ENCODE assay signal across 1 cellular context in genomic region chr5:73496984-73497457, GRCh38.
TF ChIP-seq lines count a peak whose summit lies in the region.

No MANE protein-coding gene starts in this region.

TF ChIP-seq in HepG2, 621 proteins besides CTCF, POLR2A, EP300 and RAD21 (continued from another document and continues in another):
- TF ChIP-seq ZBTB33 (CRISPR knock-in tag; IDR thresholded peaks at IDR 0.05), result no peak
- TF ChIP-seq ZFP41 (CRISPR knock-in tag; IDR thresholded peaks at IDR 0.05; ENCODE audit: borderline replicate concordance), result no peak
- no peak for TF ChIP-seq MYC (CRISPR knock-in tag; IDR thresholded peaks at IDR 0.05; ENCODE audit: borderline replicate concordance)
- TF ChIP-seq BHLHE40 (IDR thresholded peaks at IDR 0.05; ENCODE audit: low read length), result peak; percentile 45; the same call in 1 of the 2 replicates
- TF ChIP-seq ZNF362 (CRISPR knock-in tag; IDR thresholded peaks at IDR 0.05; ENCODE audit: borderline replicate concordance), result peak; percentile 82; the same call in 1 of the 2 replicates
- 0 out of 2 replicates have a peak, but pooled peaks have one; percentile 22 for TF ChIP-seq ISL2 (CRISPR knock-in tag; IDR thresholded peaks at IDR 0.05)
- peak; percentile 61 for TF ChIP-seq GATAD2A (CRISPR knock-in tag; IDR thresholded peaks at IDR 0.05)
- no peak for TF ChIP-seq KAT7 (CRISPR knock-in tag; IDR thresholded peaks at IDR 0.05; ENCODE audit: borderline replicate concordance)
- TF ChIP-seq SIX1 (CRISPR knock-in tag; IDR thresholded peaks at IDR 0.05; ENCODE audit: borderline replicate concordance), result peak; percentile 17; the same call in 1 of the 2 replicates
- TF ChIP-seq TEAD3 (CRISPR knock-in tag; optimal IDR thresholded peaks at IDR 0.05; ENCODE audit: borderline replicate concordance), result peak; percentile 97
- TF ChIP-seq ARID5B (CRISPR knock-in tag; IDR thresholded peaks at IDR 0.05), result peak; percentile 41; the same call in 1 of the 2 replicates
- peak; percentile 52; the same call in 1 of the 2 replicates for TF ChIP-seq DRAP1 (CRISPR knock-in tag; IDR thresholded peaks at IDR 0.05)
- TF ChIP-seq POGZ (CRISPR knock-in tag; IDR thresholded peaks at IDR 0.05), result peak; percentile 23; the same call in 1 of the 2 replicates
- TF ChIP-seq ZFP37 (CRISPR knock-in tag; IDR thresholded peaks at IDR 0.05; ENCODE audit: borderline replicate concordance), result no peak
- TF ChIP-seq KAT8 (CRISPR knock-in tag; IDR thresholded peaks at IDR 0.05), result peak; percentile 74
- peak; percentile 65; the same call in 1 of the 2 replicates for TF ChIP-seq LCORL (IDR thresholded peaks at IDR 0.05)
- no peak for TF ChIP-seq LCORL (CRISPR knock-in tag; IDR thresholded peaks at IDR 0.05)
- TF ChIP-seq YY1 (IDR thresholded peaks at IDR 0.05; ENCODE audit: insufficient read depth, insufficient replicate concordance, low read depth, low read length), result peak; percentile 77
- no peak for TF ChIP-seq PHB2 (IDR thresholded peaks at IDR 0.05; ENCODE audit: partially characterized antibody)
- peak; percentile 85 for TF ChIP-seq USF2 (IDR thresholded peaks at IDR 0.05; ENCODE audit: low read depth, low read length)
- peak; percentile 80; the same call in 1 of the 2 replicates for TF ChIP-seq USF2 (CRISPR knock-in tag; IDR thresholded peaks at IDR 0.05; ENCODE audit: borderline replicate concordance)
- peak; percentile 33; the same call in 1 of the 2 replicates for TF ChIP-seq HOMEZ (CRISPR knock-in tag; IDR thresholded peaks at IDR 0.05; ENCODE audit: low read depth)
- TF ChIP-seq STAG1 (CRISPR knock-in tag; IDR thresholded peaks at IDR 0.05), result peak; percentile 26; the same call in 1 of the 2 replicates
- no peak for TF ChIP-seq SOX13 (IDR thresholded peaks at IDR 0.05)
- peak in 1 of 2 experiments; percentile 14; a peak in 1 of 4 replicates for TF ChIP-seq SOX13 (CRISPR knock-in tag; conservative IDR thresholded peaks at IDR 0.05 in 1 of 2, IDR thresholded peaks at IDR 0.05 in 1 of 2)
- no peak for TF ChIP-seq MLXIP (CRISPR knock-in tag; IDR thresholded peaks at IDR 0.05; ENCODE audit: borderline replicate concordance)
- peak; percentile 97 for TF ChIP-seq RAD51 (IDR thresholded peaks at IDR 0.05; ENCODE audit: borderline replicate concordance)
- TF ChIP-seq CEBPG (CRISPR knock-in tag; IDR thresholded peaks at IDR 0.05), result peak; percentile 71
- no peak for TF ChIP-seq GABPA (IDR thresholded peaks at IDR 0.05; ENCODE audit: low read depth, low read length)
- 0 out of 2 replicates have a peak, but pooled peaks have one; percentile 52 for TF ChIP-seq GABPA (CRISPR knock-in tag; IDR thresholded peaks at IDR 0.05; ENCODE audit: low read depth)
- no peak for TF ChIP-seq CREB1 (IDR thresholded peaks at IDR 0.05)
- TF ChIP-seq CREB1 (CRISPR knock-in tag; IDR thresholded peaks at IDR 0.05), result 0 out of 2 replicates have a peak, but pooled peaks have one; percentile 27
- peak; percentile 67 for TF ChIP-seq TFE3 (CRISPR knock-in tag; IDR thresholded peaks at IDR 0.05)
- TF ChIP-seq ARID3A (IDR thresholded peaks at IDR 0.05; ENCODE audit: low read depth, low read length), result peak; percentile 90
- TF ChIP-seq LRRFIP1 (CRISPR knock-in tag; conservative IDR thresholded peaks at IDR 0.05), result no peak
- peak; percentile 86 for TF ChIP-seq ZNF644 (CRISPR knock-in tag; IDR thresholded peaks at IDR 0.05; ENCODE audit: low read depth)
